1 cellular context compared by ENCODE assay signal in genomic region chr22:31160328-31160978, GRCh38.
A peak's percentile ranks its signal among the peaks of the same experiment; 100 is the strongest.
TF ChIP-seq lines count a peak whose summit lies in the region.

No MANE protein-coding gene starts in this region.

TF ChIP-seq in HEK293, 187 proteins besides CTCF, POLR2A, EP300 and RAD21 (continued from another document):
- TF ChIP-seq, protein P1, sequence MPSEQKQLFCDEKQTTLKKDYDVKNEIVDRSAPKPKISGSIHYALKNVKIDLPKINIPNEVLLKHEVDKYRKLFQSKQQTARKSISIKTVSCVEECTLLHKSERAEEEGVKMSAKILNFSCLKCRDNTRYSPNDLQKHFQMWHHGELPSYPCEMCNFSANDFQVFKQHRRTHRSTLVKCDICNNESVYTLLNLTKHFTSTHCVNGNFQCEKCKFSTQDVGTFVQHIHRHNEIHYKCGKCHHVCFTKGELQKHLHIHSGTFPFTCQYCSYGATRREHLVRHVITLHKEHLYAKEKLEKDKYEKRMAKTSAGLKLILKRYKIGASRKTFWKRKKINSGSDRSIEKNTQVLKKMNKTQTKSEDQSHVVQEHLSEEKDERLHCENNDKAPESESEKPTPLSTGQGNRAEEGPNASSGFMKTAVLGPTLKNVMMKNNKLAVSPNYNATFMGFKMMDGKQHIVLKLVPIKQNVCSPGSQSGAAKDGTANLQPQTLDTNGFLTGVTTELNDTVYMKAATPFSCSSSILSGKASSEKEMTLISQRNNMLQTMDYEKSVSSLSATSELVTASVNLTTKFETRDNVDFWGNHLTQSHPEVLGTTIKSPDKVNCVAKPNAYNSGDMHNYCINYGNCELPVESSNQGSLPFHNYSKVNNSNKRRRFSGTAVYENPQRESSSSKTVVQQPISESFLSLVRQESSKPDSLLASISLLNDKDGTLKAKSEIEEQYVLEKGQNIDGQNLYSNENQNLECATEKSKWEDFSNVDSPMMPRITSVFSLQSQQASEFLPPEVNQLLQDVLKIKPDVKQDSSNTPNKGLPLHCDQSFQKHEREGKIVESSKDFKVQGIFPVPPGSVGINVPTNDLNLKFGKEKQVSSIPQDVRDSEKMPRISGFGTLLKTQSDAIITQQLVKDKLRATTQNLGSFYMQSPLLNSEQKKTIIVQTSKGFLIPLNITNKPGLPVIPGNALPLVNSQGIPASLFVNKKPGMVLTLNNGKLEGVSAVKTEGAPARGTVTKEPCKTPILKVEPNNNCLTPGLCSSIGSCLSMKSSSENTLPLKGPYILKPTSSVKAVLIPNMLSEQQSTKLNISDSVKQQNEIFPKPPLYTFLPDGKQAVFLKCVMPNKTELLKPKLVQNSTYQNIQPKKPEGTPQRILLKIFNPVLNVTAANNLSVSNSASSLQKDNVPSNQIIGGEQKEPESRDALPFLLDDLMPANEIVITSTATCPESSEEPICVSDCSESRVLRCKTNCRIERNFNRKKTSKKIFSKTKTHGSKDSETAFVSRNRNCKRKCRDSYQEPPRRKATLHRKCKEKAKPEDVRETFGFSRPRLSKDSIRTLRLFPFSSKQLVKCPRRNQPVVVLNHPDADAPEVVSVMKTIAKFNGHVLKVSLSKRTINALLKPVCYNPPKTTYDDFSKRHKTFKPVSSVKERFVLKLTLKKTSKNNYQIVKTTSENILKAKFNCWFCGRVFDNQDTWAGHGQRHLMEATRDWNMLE (tag by site-specific recombination; conservative IDR thresholded peaks at IDR 0.05; ENCODE audit: low read depth) = no peak
- TF ChIP-seq ZNF335 (tag by site-specific recombination; conservative IDR thresholded peaks at IDR 0.05) (peak; percentile 5; the same call in 1 of the 2 replicates), ZXDB (tag by site-specific recombination; IDR thresholded peaks at IDR 0.05) (0 out of 2 replicates have a peak, but pooled peaks have one; percentile 4), ZNF529 (tag by site-specific recombination; IDR thresholded peaks at IDR 0.05; ENCODE audit: insufficient replicate concordance) (no peak), ZNF121 (tag by site-specific recombination; IDR thresholded peaks at IDR 0.05) (peak; percentile 85), PRDM10 (tag by site-specific recombination; IDR thresholded peaks at IDR 0.05) (0 out of 2 replicates have a peak, but pooled peaks have one; percentile 18)
TF ChIP-seq in HEK293: peak in this region for 4.
